In the genomic region with DNA sequence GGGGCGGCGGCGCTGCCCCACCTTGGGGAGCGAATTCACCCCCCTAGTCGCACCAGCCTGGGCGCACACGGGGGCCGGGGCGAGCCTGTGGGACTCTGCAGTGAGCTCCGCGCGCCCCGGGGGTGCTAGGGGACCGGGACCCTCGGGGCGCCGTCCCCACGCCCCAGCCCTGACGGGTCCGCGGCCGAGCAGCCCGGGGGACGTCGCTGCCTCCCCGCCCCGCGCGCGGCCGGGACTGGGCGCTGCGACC, we compare ENCODE assay signal across 9 cellular contexts. TPM values are rescaled to one million over a fixed set of nuclear protein-coding genes. Genes with fewer than 3 reads are reported as not detected.
DNase-seq lines count a peak whose midpoint lies in the region; FAIRE-seq and TF ChIP-seq lines count a peak whose summit lies in the region.
"Had no signal": no experiment of that assay in that cellular context is flagged by ENCODE, and none has a peak within 500 bp of the region (broad histone marks: within the 10 kb centered on the region; RNA-seq: fewer than 3 reads in every experiment).

No MANE protein-coding gene starts in this region.

- no peak overlapping the region for H4K5ac ChIP-seq in H1 (ENCODE audit: insufficient read length, low read depth, low read length)

- no peak for TF ChIP-seq EP300 in H1 (IDR thresholded peaks at IDR 0.05; ENCODE audit: borderline replicate concordance in 1 of 2, low read depth in 2 of 2, low read length in 2 of 2)

- no peak for TF ChIP-seq RAD21 in H1 (IDR thresholded peaks at IDR 0.05 in 1 of 2, conservative IDR thresholded peaks at IDR 0.05 in 1 of 2; ENCODE audit: low read depth in 2 of 2, low read length in 2 of 2)

- peak overlapping the region; percentile 77; the same call in 1 of the 2 replicates for H3K4me3 ChIP-seq in GM08714 (ENCODE audit: low read length)
- H3K4me3 ChIP-seq in MM.1S (ENCODE audit: low read length), result peak overlapping the region; percentile 66
- H3K4me3 ChIP-seq in H1 (ENCODE audit: extremely low read depth in 1 of 4, insufficient read depth in 2 of 4, low read depth in 3 of 4, low read length in 4 of 4), result peak overlapping the region; percentile 43 to 69 (median 54)

- H3K9me3 ChIP-seq in MM.1S (replicated peaks; ENCODE audit: insufficient read depth, low read length), result no peaks in the 10 kb centered on the region
- no peaks in the 10 kb centered on the region for H3K9me3 ChIP-seq in H1 (ENCODE audit: insufficient read depth in 2 of 2, low read depth in 1 of 2, low read length in 1 of 2)

- H3K36me3 Mint-ChIP-seq in osteocyte (ENCODE audit: unreplicated experiment), result no peaks in the 10 kb centered on the region

- H2AFZ ChIP-seq in MM.1S (ENCODE audit: low read length) (peak overlapping the region; percentile 40), H1 (ENCODE audit: low read length) (peak overlapping the region; percentile 46; the same call in 1 of the 2 replicates)

- H4K8ac ChIP-seq in H1 (ENCODE audit: extremely low read depth, insufficient read depth, low read length), result peak overlapping the region; percentile 91

- no peak overlapping the region for H3K14ac ChIP-seq in H1 (ENCODE audit: insufficient read length)

- TF ChIP-seq CTCF in MM.1S (IDR thresholded peaks at IDR 0.05; ENCODE audit: low read length) (no peak), H1 (IDR thresholded peaks at IDR 0.05; ENCODE audit: control extremely low read depth in 1 of 3, insufficient read depth in 1 of 3, low read depth in 1 of 3, low read length in 3 of 3) (no peak), osteocyte (IDR thresholded peaks at IDR 0.05) (no peak)

- H3K23me2 ChIP-seq in H1 (ENCODE audit: low read depth, low read length), result peaks cover 7% of the 10 kb centered on the region; the same call in 1 of the 2 replicates

- H3K56ac ChIP-seq in H1 (replicated peaks; ENCODE audit: insufficient read length, low read depth, low read length), result no peak overlapping the region

- no peak overlapping the region for H2BK12ac ChIP-seq in H1 (ENCODE audit: low read depth, low read length)

- no peaks in the 10 kb centered on the region for H3K9me3 Mint-ChIP-seq in osteocyte (ENCODE audit: unreplicated experiment)

- H2AK5ac ChIP-seq in H1 (ENCODE audit: low read depth, low read length), result no peak overlapping the region

- H3K18ac ChIP-seq in H1 (ENCODE audit: extremely low read depth, low read length), result no peak overlapping the region

- no peak overlapping the region for H4K91ac ChIP-seq in H1 (replicated peaks; ENCODE audit: insufficient read length, low read length)

- WGBS in H1 (ENCODE audit: extremely low coverage in 1 of 2, insufficient coverage in 1 of 2, insufficient read length in 1 of 2, insufficient replicate concordance in 2 of 2, low coverage in 1 of 2, low lambda C conversion rate in 2 of 2, missing lambda C conversion rate in 1 of 2), 2 experiments, result 2% methylated on average over 24 of the region's 33 CpGs; no CpG with 5 or more reads in 1 of the 2 experiments

- no peak overlapping the region for H2BK20ac ChIP-seq in H1 (ENCODE audit: low read length)

- peaks cover 11% of the 10 kb centered on the region for H3K27me3 Mint-ChIP-seq in osteocyte (ENCODE audit: unreplicated experiment)

- H3K4me3 Mint-ChIP-seq in osteocyte (ENCODE audit: unreplicated experiment), result peak overlapping the region; percentile 77

- POLR2A ChIA-PET in H1 (lab: Charles Lee; ENCODE audit: partially characterized antibody), result interaction anchor here (1.2 kb wide), 1 partner anchor 9 kb away, joined by 3 read pairs; no protein-coding TSS in a partner anchor

- H2BK5ac ChIP-seq in H1 (ENCODE audit: low read depth, low read length), result no peak overlapping the region

- H3F3A ChIP-seq in MM.1S (ENCODE audit: insufficient read depth, low read length), result no peaks in the 10 kb centered on the region; the same call in 1 of the 2 replicates

- H4K20me1 ChIP-seq in MM.1S (ENCODE audit: insufficient read depth, low read length), result no peaks in the 10 kb centered on the region
- peaks cover 0 to 1% of the 10 kb centered on the region in 2 experiments for H4K20me1 ChIP-seq in H1 (replicated peaks in 1 of 2; ENCODE audit: control insufficient read depth in 1 of 2, insufficient read depth in 2 of 2, low read length in 2 of 2)

- no peak overlapping the region for H3K23ac ChIP-seq in H1 (ENCODE audit: insufficient read length)

- H3K4me1 ChIP-seq in MM.1S (ENCODE audit: low read length) (peaks cover 10% of the 10 kb centered on the region), H1 (replicated peaks in 1 of 4; ENCODE audit: control insufficient read depth in 3 of 4, insufficient read depth in 4 of 4, low read length in 3 of 4) (peaks cover 0 to 6% (median 2%) of the 10 kb centered on the region in 4 experiments; a peak in 3 of 7 replicates)

- H3K27ac ChIP-seq in MM.1S (ENCODE audit: low read length) (no peak overlapping the region), H1 (ENCODE audit: low read depth, low read length) (no peak overlapping the region)

- CTCF ChIA-PET in H1 (lab: Charles Lee; ENCODE audit: partially characterized antibody), result interaction anchor here (0.9 to 5.3 kb wide), 2 partner anchors 21 to 104 kb away, joined by 3 to 26 read pairs; no protein-coding TSS in a partner anchor

- no peak for FAIRE-seq in H1 (lab: Jason Lieb, UNC)

- H3K4me2 ChIP-seq in MM.1S (ENCODE audit: low read depth, low read length) (peak overlapping the region; percentile 72), H1 (ENCODE audit: insufficient read depth in 1 of 2, low read depth in 2 of 2, low read length in 2 of 2) (peak overlapping the region; percentile 85 to 90)

- H3K79me1 ChIP-seq in H1 (ENCODE audit: low read depth, low read length), result no peaks in the 10 kb centered on the region

- H3K4ac ChIP-seq in H1 (replicated peaks; ENCODE audit: insufficient read length, low read depth, low read length), result no peak overlapping the region

- no peaks in the 10 kb centered on the region for H3K9me2 ChIP-seq in MM.1S (replicated peaks; ENCODE audit: insufficient read depth, low read length)

- peaks cover 46% of the 10 kb centered on the region for H3K79me2 ChIP-seq in MM.1S (ENCODE audit: low read length)
- H3K79me2 ChIP-seq in H1 (ENCODE audit: control insufficient read depth in 1 of 2, insufficient read depth in 2 of 2, low read length in 2 of 2), result no peaks in the 10 kb centered on the region

- no peak overlapping the region for H2BK120ac ChIP-seq in H1 (replicated peaks; ENCODE audit: low read depth, low read length)

- H3K9ac ChIP-seq in MM.1S (ENCODE audit: low read length) (peak overlapping the region; percentile 19; the same call in 1 of the 2 replicates), H1 (replicated peaks in 1 of 4; ENCODE audit: extremely low read depth in 1 of 4, low read depth in 3 of 4, low read length in 3 of 4) (peak overlapping the region in 1 of 4 experiments; percentile 57; a peak in 1 of 7 replicates)

- no peak overlapping the region for H2BK15ac ChIP-seq in H1 (ENCODE audit: low read length)

- TF ChIP-seq POLR2A in H1 (IDR thresholded peaks at IDR 0.05; ENCODE audit: control extremely low read depth in 1 of 2, low read depth in 2 of 2, low read length in 2 of 2) (no peak), erythroblast (IDR thresholded peaks at IDR 0.05; ENCODE audit: low read length) (no peak)

- H3K36me3 ChIP-seq in MM.1S (replicated peaks; ENCODE audit: insufficient read depth, low read length), result no peaks in the 10 kb centered on the region
- no peaks in the 10 kb centered on the region for H3K36me3 ChIP-seq in H1 (ENCODE audit: control insufficient read depth in 2 of 4, insufficient read depth in 4 of 4, low read length in 3 of 4)

- H3K27me3 ChIP-seq in MM.1S (replicated peaks; ENCODE audit: insufficient read depth, low read length), result no peaks in the 10 kb centered on the region
- H3K27me3 ChIP-seq in H1 (replicated peaks in 1 of 4; ENCODE audit: control insufficient read depth in 3 of 4, extremely low read depth in 1 of 4, insufficient read depth in 3 of 4, low read length in 3 of 4), result peaks cover 7 to 23% (median 16%) of the 10 kb centered on the region in 4 experiments

- no peak overlapping the region for H3K27ac Mint-ChIP-seq in osteocyte (ENCODE audit: unreplicated experiment)

- no peak for DNase-seq in MM.1S
- no peak for DNase-seq in H1 (ENCODE audit: low read depth in 1 of 2, low spot score in 2 of 2)
- DNase-seq in osteocyte (ENCODE audit: extremely low spot score, unreplicated experiment), result no peak
- no peak for DNase-seq in retina
- no peak for DNase-seq in NCI-H187 treated with DMSO at 0.1 percent for 48 hours (lab: John Stamatoyannopoulos, UW)
- no peak for DNase-seq in NCI-H345 treated with DMSO at 0.1 percent for 48 hours (lab: John Stamatoyannopoulos, UW; ENCODE audit: unreplicated experiment)
- no peak for DNase-seq in erythroblast (lab: John Stamatoyannopoulos, UW)

- H3K4me1 Mint-ChIP-seq in osteocyte (ENCODE audit: unreplicated experiment), result peaks cover 9% of the 10 kb centered on the region

TF ChIP-seq in H1, 55 proteins besides CTCF, POLR2A, EP300 and RAD21 (continues in another document):
- TF ChIP-seq SUZ12 (IDR thresholded peaks at IDR 0.05; ENCODE audit: low read length) (peak; percentile 25; the same call in 1 of the 2 replicates), CHD2 (IDR thresholded peaks at IDR 0.05; ENCODE audit: low read length) (no peak), EZH2 (IDR thresholded peaks at IDR 0.05; ENCODE audit: low read depth, low read length, severe bottlenecking) (peak; percentile 11)

RNA-seq across cellular contexts. Expression of a gene that starts 0.5 kb away (rescaled TPM):
- total RNA-seq in H1 (2021; fragmentation: NEBNext Ultra II Directional; extraction: Animal tissue kit (Norgen Biotek cat#: 25700)), result 5.5 and 6.4 TPM in 2 replicates
- polyA plus RNA-seq in H1 (2011; rRNA removed), result 1.7 and 1.8 TPM in 2 replicates
- polyA plus RNA-seq in H1 (2011; cell fraction: cytosol; rRNA removed), result 2.8 TPM
- 1.5 TPM for polyA plus RNA-seq in H1 (2011; cell fraction: nucleus; rRNA removed)
- polyA plus RNA-seq in H1 (2012, experiment 1 of 2), result 3.3 to 5.0 TPM (median 4.3 TPM) in 4 replicates
- 1.3 TPM for polyA plus RNA-seq in H1 (2012, experiment 2 of 2)
- polyA plus RNA-seq in H1 (2013, experiment 1 of 2), result 4.2 TPM
- 3.8 TPM for polyA plus RNA-seq in H1 (2013, experiment 2 of 2)
- 1.9 and 3.7 TPM in 2 replicates for polyA minus RNA-seq in H1 (2011; rRNA and poly(A)+ RNA removed)
- 2.5 TPM for polyA minus RNA-seq in H1 (2011; cell fraction: cytosol; rRNA and poly(A)+ RNA removed)
- 3.8 TPM for polyA minus RNA-seq in H1 (2011; cell fraction: nucleus; rRNA and poly(A)+ RNA removed)
- 61.5 and 68.5 TPM in 2 replicates for total RNA-seq in osteocyte

RNA-seq across cellular contexts. Expression of a gene that starts 54.4 kb away (rescaled TPM):
- 1.3 and 1.6 TPM in 2 replicates for total RNA-seq in H1 (2021; fragmentation: NEBNext Ultra II Directional; extraction: Animal tissue kit (Norgen Biotek cat#: 25700))
- 0.30 and 0.42 TPM in 2 replicates for polyA plus RNA-seq in H1 (2011; rRNA removed)
- 0.37 TPM for polyA plus RNA-seq in H1 (2011; cell fraction: cytosol; rRNA removed)
- polyA plus RNA-seq in H1 (2011; cell fraction: nucleus; rRNA removed), result 0.21 TPM
- polyA plus RNA-seq in H1 (2012, experiment 1 of 2), result 1.5 to 2.1 TPM (median 1.9 TPM) in 4 replicates
- polyA plus RNA-seq in H1 (2012, experiment 2 of 2), result 0.68 TPM
- polyA plus RNA-seq in H1 (2013, experiment 1 of 2), result 0.91 TPM
- 1.0 TPM for polyA plus RNA-seq in H1 (2013, experiment 2 of 2)
- 0.19 and 0.29 TPM in 2 replicates for polyA minus RNA-seq in H1 (2011; rRNA and poly(A)+ RNA removed)
- polyA minus RNA-seq in H1 (2011; cell fraction: cytosol; rRNA and poly(A)+ RNA removed), result 0.37 TPM
- 0.20 TPM for polyA minus RNA-seq in H1 (2011; cell fraction: nucleus; rRNA and poly(A)+ RNA removed)
- 0.16 and 0.40 TPM in 2 replicates for total RNA-seq in osteocyte
- total RNA-seq: HT1080 had no signal
